In genomic region chr2:217468042-217468441, GRCh38 we compare ENCODE assay signal across 20 cellular contexts.
DNase-seq lines count a peak whose midpoint lies in the region; ATAC-seq, FAIRE-seq and TF ChIP-seq lines count a peak whose summit lies in the region.
"Had no signal": no experiment of that assay in that cellular context is flagged by ENCODE, and none has a peak within 500 bp of the region (broad histone marks: within the 10 kb centered on the region; RNA-seq: fewer than 3 reads in every experiment).

No MANE protein-coding gene starts in this region.

- H3K79me2 ChIP-seq in H9 (ENCODE audit: insufficient read depth, low read length) = no peaks in the 10 kb centered on the region

- H3K27ac ChIP-seq in H9 (ENCODE audit: insufficient read length, low read depth, low read length) = no peak overlapping the region
- H3K27ac ChIP-seq: HL-60, RWPE1 had no signal

- H2BK5ac ChIP-seq in H9 (ENCODE audit: insufficient read length, low read length) = no peak overlapping the region

- no peak overlapping the region for H2AK5ac ChIP-seq in H9 (ENCODE audit: insufficient read length, low read length)

- intact Hi-C loops in activated CD8-positive, alpha-beta T cell treated with anti-CD3 and anti-CD28 coated beads for 36 hours (cut with micrococcal nuclease) = no loop called here

- H2AFZ ChIP-seq in H9 (ENCODE audit: low read length) = no peak overlapping the region
- H2AFZ ChIP-seq: GM23338 had no signal

- H4K91ac ChIP-seq in H9 (ENCODE audit: insufficient read length, low read depth, low read length) = no peak overlapping the region

- H3K9me3 Mint-ChIP-seq in H9 (no peaks in the 10 kb centered on the region), glutamatergic neuron (ENCODE audit: unreplicated experiment) (peaks cover 3% of the 10 kb centered on the region)
- no peaks in the 10 kb centered on the region for H3K9me3 Mint-ChIP-seq in stimulated activated effector memory CD8-positive, alpha-beta T cell treated with anti-CD3 and anti-CD28 coated beads, Interleukin-12 subunit alpha, Interleukin-12 subunit beta, amount 100 ng/mL, for 72 hours
- H3K9me3 Mint-ChIP-seq in activated CD8-positive, alpha-beta T cell treated with anti-CD3 and anti-CD28 coated beads for 36 hours = no peaks in the 10 kb centered on the region
- H3K9me3 Mint-ChIP-seq: GM23338 had no signal

- H3K27me3 Mint-ChIP-seq in H9 (ENCODE audit: low read depth) (peaks cover 2% of the 10 kb centered on the region; the same call in 1 of the 2 replicates), glutamatergic neuron (ENCODE audit: unreplicated experiment) (peaks cover 1% of the 10 kb centered on the region)
- peaks cover 1% of the 10 kb centered on the region for H3K27me3 Mint-ChIP-seq in activated CD8-positive, alpha-beta T cell treated with anti-CD3 and anti-CD28 coated beads for 36 hours

- H3K9me3 ChIP-seq in BE2C (no peaks in the 10 kb centered on the region), H9 (ENCODE audit: control insufficient read depth, low read depth, low read length) (no peaks in the 10 kb centered on the region)
- H3K9me3 ChIP-seq: HAP-1 had no signal

- H3K4me3 Mint-ChIP-seq in H9 (no peak overlapping the region), glutamatergic neuron (ENCODE audit: unreplicated experiment) (no peak overlapping the region)
- no peak overlapping the region for H3K4me3 Mint-ChIP-seq in stimulated activated effector memory CD8-positive, alpha-beta T cell treated with anti-CD3 and anti-CD28 coated beads, Interleukin-12 subunit alpha, Interleukin-12 subunit beta, amount 100 ng/mL, for 72 hours
- no peak overlapping the region for H3K4me3 Mint-ChIP-seq in activated CD8-positive, alpha-beta T cell treated with anti-CD3 and anti-CD28 coated beads for 36 hours
- H3K4me3 Mint-ChIP-seq: GM23338 had no signal

- H3K14ac ChIP-seq in H9 (ENCODE audit: insufficient read depth, low read length) = no peak overlapping the region

- H4K20me1 ChIP-seq in H9 (ENCODE audit: control insufficient read depth, insufficient read depth, insufficient read length) = no peaks in the 10 kb centered on the region

- no peak overlapping the region for H4K8ac ChIP-seq in H9 (replicated peaks; ENCODE audit: insufficient read length, low read depth, low read length)

- CTCF ChIA-PET in activated CD8-positive, alpha-beta T cell treated with anti-CD3 and anti-CD28 coated beads for 36 hours (lab: Charles Lee) = no interaction called here

- H3K18ac ChIP-seq in H9 (ENCODE audit: insufficient read length, low read depth, low read length) = no peak overlapping the region

- no peak overlapping the region for H3K23ac ChIP-seq in H9 (ENCODE audit: insufficient read length, low read depth, low read length)

- no peak overlapping the region for H3K4me3 ChIP-seq in BE2C (ENCODE audit: low read depth, low read length)
- H3K4me3 ChIP-seq: GM23338, HAP-1 had no signal

- H4K5ac ChIP-seq in H9 (ENCODE audit: insufficient read length, low read depth, low read length) = no peak overlapping the region

- no peak overlapping the region for H3K4me2 ChIP-seq in H9 (ENCODE audit: insufficient read depth, insufficient read length, low read length)
- H3K4me2 ChIP-seq: GM23338 had no signal

- H3K23me2 ChIP-seq in H9 (ENCODE audit: insufficient read length, low read depth, low read length, poor library complexity, severe bottlenecking) = no peaks in the 10 kb centered on the region

- H3K56ac ChIP-seq in H9 (ENCODE audit: insufficient read length, low read depth, low read length) = no peak overlapping the region

- FAIRE-seq in GM12891 (lab: Jason Lieb, UNC) = no peak

- no peak overlapping the region for H3K27ac Mint-ChIP-seq in H9
- no peak overlapping the region for H3K27ac Mint-ChIP-seq in glutamatergic neuron (ENCODE audit: unreplicated experiment)
- H3K27ac Mint-ChIP-seq in stimulated activated effector memory CD8-positive, alpha-beta T cell treated with anti-CD3 and anti-CD28 coated beads, Interleukin-12 subunit alpha, Interleukin-12 subunit beta, amount 100 ng/mL, for 72 hours = no peak overlapping the region
- no peak overlapping the region for H3K27ac Mint-ChIP-seq in activated CD8-positive, alpha-beta T cell treated with anti-CD3 and anti-CD28 coated beads for 36 hours
- H3K27ac Mint-ChIP-seq: GM23338 had no signal

- no peaks in the 10 kb centered on the region for H3K36me3 Mint-ChIP-seq in H9 (ENCODE audit: insufficient read depth in 1 of 3, low read depth in 3 of 3)
- H3K36me3 Mint-ChIP-seq in glutamatergic neuron (ENCODE audit: unreplicated experiment) = no peaks in the 10 kb centered on the region
- no peaks in the 10 kb centered on the region for H3K36me3 Mint-ChIP-seq in stimulated activated effector memory CD8-positive, alpha-beta T cell treated with anti-CD3 and anti-CD28 coated beads, Interleukin-12 subunit alpha, Interleukin-12 subunit beta, amount 100 ng/mL, for 72 hours
- no peaks in the 10 kb centered on the region for H3K36me3 Mint-ChIP-seq in activated CD8-positive, alpha-beta T cell treated with anti-CD3 and anti-CD28 coated beads for 36 hours (ENCODE audit: low read depth)

- H2BK120ac ChIP-seq in H9 (ENCODE audit: low read depth, low read length, poor library complexity, severe bottlenecking) = no peak overlapping the region

- no peak overlapping the region for H3T11ph ChIP-seq in H9 (ENCODE audit: low read length)

- TF ChIP-seq CTCF in BE2C (IDR thresholded peaks at IDR 0.05; ENCODE audit: low read depth, low read length) (0 out of 2 replicates have a peak, but pooled peaks have one; percentile 17), H9 (conservative IDR thresholded peaks at IDR 0.05) (peak; percentile 30; the same call in 1 of the 3 replicates), glutamatergic neuron (IDR thresholded peaks at IDR 0.05; ENCODE audit: partially characterized antibody, unreplicated experiment) (peak; percentile 28)
- TF ChIP-seq CTCF in activated CD8-positive, alpha-beta T cell treated with anti-CD3 and anti-CD28 coated beads for 36 hours (IDR thresholded peaks at IDR 0.05) = no peak

- no peak overlapping the region for H2BK12ac ChIP-seq in H9 (ENCODE audit: insufficient read length, low read depth, low read length)

- TF ChIP-seq POLR2A in GM12891 (IDR thresholded peaks at IDR 0.05; ENCODE audit: low read depth, low read length) = no peak

- H3K4me1 ChIP-seq in BE2C = peaks cover 5% of the 10 kb centered on the region
- H3K4me1 ChIP-seq in H9 (ENCODE audit: insufficient read depth, low read length) = no peaks in the 10 kb centered on the region
- H3K4me1 ChIP-seq: HAP-1 had no signal

- no peaks in the 10 kb centered on the region for H3K27me3 ChIP-seq in BE2C
- H3K27me3 ChIP-seq in H9 (ENCODE audit: insufficient read depth, low read length) = no peaks in the 10 kb centered on the region

- no peak for DNase-seq in BE2C
- DNase-seq in H9 = no peak
- no peak for DNase-seq in glutamatergic neuron
- no peak for DNase-seq in stimulated activated effector memory CD8-positive, alpha-beta T cell treated with anti-CD3 and anti-CD28 coated beads, Interleukin-12 subunit alpha, Interleukin-12 subunit beta, amount 100 ng/mL, for 72 hours (ENCODE audit: low spot score in 2 of 2)
- no peak for DNase-seq in activated CD8-positive, alpha-beta T cell treated with anti-CD3 and anti-CD28 coated beads for 36 hours
- no peak for DNase-seq in GM12891 (ENCODE audit: insufficient read length, low spot score)
- DNase-seq: Calu3, Karpas-422, NCI-H1092, NCI-H1417 treated with DMSO at 0.1 percent for 48 hours, NCI-H187 treated with DMSO at 0.1 percent for 48 hours, NCI-H446, NCI-H524 treated with DMSO at 0.1 percent for 48 hours, NCI-H82, SHP77 had no signal

- H3K4ac ChIP-seq in H9 (ENCODE audit: low read depth, low read length) = no peak overlapping the region

- WGBS in H9 (ENCODE audit: extremely low coverage, insufficient read length, low lambda C conversion rate) = no CpG with 5 or more reads among the region's 1 CpG

- POLR2A ChIA-PET in activated CD8-positive, alpha-beta T cell treated with anti-CD3 and anti-CD28 coated beads for 36 hours (lab: Charles Lee) = interaction anchor here (0.6 kb wide), 1 partner anchor 251 kb away, joined by 4 read pairs; no protein-coding TSS in a partner anchor

- no peak overlapping the region for H2BK20ac ChIP-seq in H9 (ENCODE audit: low read depth, low read length, poor library complexity, severe bottlenecking)

- peaks cover 3 to 4% of the 10 kb centered on the region in 2 experiments; a peak in 3 of 4 replicates for H3K4me1 Mint-ChIP-seq in H9
- peaks cover 6% of the 10 kb centered on the region for H3K4me1 Mint-ChIP-seq in glutamatergic neuron (ENCODE audit: low read depth, unreplicated experiment)
- no peaks in the 10 kb centered on the region for H3K4me1 Mint-ChIP-seq in stimulated activated effector memory CD8-positive, alpha-beta T cell treated with anti-CD3 and anti-CD28 coated beads, Interleukin-12 subunit alpha, Interleukin-12 subunit beta, amount 100 ng/mL, for 72 hours
- H3K4me1 Mint-ChIP-seq in activated CD8-positive, alpha-beta T cell treated with anti-CD3 and anti-CD28 coated beads for 36 hours (ENCODE audit: low read depth) = no peaks in the 10 kb centered on the region

- no peak overlapping the region for H2BK15ac ChIP-seq in H9 (ENCODE audit: low read depth, low read length)

- no peaks in the 10 kb centered on the region for H3K79me1 ChIP-seq in H9 (ENCODE audit: insufficient read depth, low read depth, low read length, poor library complexity, severe bottlenecking)

- H3K36me3 ChIP-seq in BE2C = no peaks in the 10 kb centered on the region
- H3K36me3 ChIP-seq: HAP-1 had no signal

- peak; percentile 12 for ATAC-seq in stimulated activated effector memory CD8-positive, alpha-beta T cell treated with anti-CD3 and anti-CD28 coated beads, Interleukin-12 subunit alpha, Interleukin-12 subunit beta, amount 100 ng/mL, for 72 hours
- no peak for ATAC-seq in activated CD8-positive, alpha-beta T cell treated with anti-CD3 and anti-CD28 coated beads for 36 hours
- no peak for ATAC-seq in GM18519 (IDR thresholded peaks at IDR 0.05; ENCODE audit: low FRiP score, unreplicated experiment)
- ATAC-seq: GM23338 had no signal

- no peak overlapping the region for H3K9ac ChIP-seq in H9 (ENCODE audit: extremely low read depth, insufficient read length, low read length)

TF ChIP-seq in GM12891, 5 proteins besides CTCF, POLR2A, EP300 and RAD21:
- TF ChIP-seq TAF1 (IDR thresholded peaks at IDR 0.05; ENCODE audit: low read depth, low read length) (no peak), PAX5 (IDR thresholded peaks at IDR 0.05; ENCODE audit: insufficient read depth, low read length, severe bottlenecking) (no peak)
TF ChIP-seq in GM12891: peak in this region for 0.
